ENCODE assay signal across 18 cellular contexts in the genomic region with DNA sequence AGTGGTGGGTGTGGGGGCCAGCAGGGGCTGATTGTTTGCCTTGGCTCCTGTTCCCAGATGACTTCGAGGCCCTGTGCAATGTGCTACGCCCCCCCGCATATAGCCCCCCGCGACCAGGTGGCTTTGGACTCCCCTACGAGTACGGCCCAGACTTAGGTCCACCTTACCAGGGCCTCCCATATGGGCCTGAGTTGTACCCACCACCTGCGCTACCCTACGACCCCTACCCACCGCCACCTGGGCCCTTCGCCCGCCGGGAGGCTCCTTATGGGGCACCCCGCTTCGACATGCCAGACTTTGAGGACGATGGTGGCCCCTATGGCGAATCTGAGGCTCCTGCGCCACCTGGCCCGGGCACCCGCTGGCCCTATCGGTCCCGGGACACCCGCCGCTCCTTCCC. TPM values are rescaled to one million over a fixed set of nuclear protein-coding genes. Genes with fewer than 3 reads are reported as not detected.
DNase-seq lines count a peak whose midpoint lies in the region; ATAC-seq and TF ChIP-seq lines count a peak whose summit lies in the region.
"Had no signal": no experiment of that assay in that cellular context is flagged by ENCODE, and none has a peak within 500 bp of the region (broad histone marks: within the 10 kb centered on the region; RNA-seq: fewer than 3 reads in every experiment).

No MANE protein-coding gene starts in this region.

- ATAC-seq in CD4-positive, CD25-positive, alpha-beta regulatory T cell (ENCODE audit: low read depth in 2 of 2) = no peak
- no peak for ATAC-seq in activated T-helper 17 cell treated with anti-CD3 and anti-CD28 coated beads, Interleukin-2, amount 50 U/mL, for 72 hours (replicated peaks)
- no peak for ATAC-seq in HG03521 (IDR thresholded peaks at IDR 0.05; ENCODE audit: unreplicated experiment)
- ATAC-seq: GM12878, HCT116, HepG2 had no signal

- H3K4me3 ChIP-seq in mammary epithelial cell (replicated peaks in 1 of 3; ENCODE audit: insufficient read depth in 1 of 3, low read depth in 2 of 3, low read length in 3 of 3) = no peak overlapping the region
- no peak overlapping the region for H3K4me3 ChIP-seq in CD4-positive, CD25-positive, alpha-beta regulatory T cell (ENCODE audit: low read depth, low read length)
- H3K4me3 ChIP-seq: BLaER1 treated with 17β-estradiol and CSF1 and Interleukin-3, amounts not matched to agents 10 nM and 100 nM; GM12878; GM23248 had no signal

- WGBS in mammary epithelial cell (ENCODE audit: low coverage, missing lambda C conversion rate) = no CpG with 5 or more reads among the region's 24 CpGs

- H3K9me3 ChIP-seq in mammary epithelial cell (replicated peaks; ENCODE audit: insufficient read depth, low read length) = no peaks in the 10 kb centered on the region
- H3K9me3 ChIP-seq in CD4-positive, CD25-positive, alpha-beta regulatory T cell (ENCODE audit: control insufficient read depth in 2 of 2, low read length in 2 of 2) = no peaks in the 10 kb centered on the region
- H3K9me3 ChIP-seq: BLaER1 treated with 17β-estradiol and CSF1 and Interleukin-3, amounts not matched to agents 10 nM and 100 nM had no signal

- TF ChIP-seq CTCF in mammary epithelial cell (conservative IDR thresholded peaks at IDR 0.05 in 1 of 2, IDR thresholded peaks at IDR 0.05 in 1 of 2; ENCODE audit: extremely low read depth in 1 of 2, insufficient read depth in 1 of 2, low read depth in 1 of 2, low read length in 2 of 2) = no peak
- no peak for TF ChIP-seq CTCF in MCF 10A (IDR thresholded peaks at IDR 0.05; ENCODE audit: unreplicated experiment)

- H3K27me3 ChIP-seq in mammary epithelial cell (ENCODE audit: insufficient read depth, low read length) = no peaks in the 10 kb centered on the region
- no peaks in the 10 kb centered on the region for H3K27me3 ChIP-seq in CD4-positive, CD25-positive, alpha-beta regulatory T cell (ENCODE audit: control insufficient read depth, insufficient read depth, low read length)
- H3K27me3 ChIP-seq: BLaER1 treated with 17β-estradiol and CSF1 and Interleukin-3, amounts not matched to agents 10 nM and 100 nM had no signal

- in situ Hi-C loops in mammary epithelial cell (cut with MboI; ENCODE audit: low sequenced_read_pairs in 2 of 2) = no loop called here
- in situ Hi-C loops in KBM-7 (cut with MboI; ENCODE audit: low pct_unique_long_range_greater_than_20kb, low sequenced_read_pairs) = no loop called here

- H2AFZ ChIP-seq in mammary epithelial cell (ENCODE audit: low read depth, low read length) = no peak overlapping the region
- H2AFZ ChIP-seq: GM23248 had no signal

- no peaks in the 10 kb centered on the region for H3K9me3 Mint-ChIP-seq in MCF 10A (ENCODE audit: unreplicated experiment)
- H3K9me3 Mint-ChIP-seq in CD4-positive, CD25-positive, alpha-beta regulatory T cell = peaks cover 0 to 2% (median 0%) of the 10 kb centered on the region in 7 donors
- H3K9me3 Mint-ChIP-seq in activated T-helper 17 cell treated with anti-CD3 and anti-CD28 coated beads, Interleukin-2, amount 50 U/mL, for 72 hours = no peaks in the 10 kb centered on the region
- H3K9me3 Mint-ChIP-seq: CD4-positive, alpha-beta T cell had no signal

- H3K36me3 ChIP-seq in mammary epithelial cell (ENCODE audit: insufficient read depth, low read length) = peaks cover 11% of the 10 kb centered on the region
- H3K36me3 ChIP-seq in CD4-positive, CD25-positive, alpha-beta regulatory T cell (ENCODE audit: control insufficient read depth, insufficient read depth, low read length) = peaks cover 10% of the 10 kb centered on the region

- H3K27me3 Mint-ChIP-seq in MCF 10A (ENCODE audit: insufficient read depth, unreplicated experiment) = no peaks in the 10 kb centered on the region
- H3K27me3 Mint-ChIP-seq in CD4-positive, CD25-positive, alpha-beta regulatory T cell = no peaks in the 10 kb centered on the region
- no peaks in the 10 kb centered on the region for H3K27me3 Mint-ChIP-seq in activated T-helper 17 cell treated with anti-CD3 and anti-CD28 coated beads, Interleukin-2, amount 50 U/mL, for 72 hours
- H3K27me3 Mint-ChIP-seq: CD4-positive, alpha-beta T cell had no signal

- CTCF ChIA-PET in mammary epithelial cell (lab: Charles Lee; ENCODE audit: low non-redundant PET) (no interaction called here), MCF 10A (lab: Yijun Ruan, JAX) (interaction anchor here (0.6 to 1.9 kb wide), 2 partner anchors 8 to 467 kb away, joined by 3 to 8 read pairs; no protein-coding TSS in a partner anchor)

- H4K20me1 ChIP-seq in mammary epithelial cell (ENCODE audit: insufficient read depth, low read length) = no peaks in the 10 kb centered on the region

- H3K4me1 ChIP-seq in mammary epithelial cell (ENCODE audit: insufficient read depth, low read length) = no peaks in the 10 kb centered on the region
- H3K4me1 ChIP-seq in CD4-positive, CD25-positive, alpha-beta regulatory T cell (ENCODE audit: control insufficient read depth, insufficient read depth, low read length, poor library complexity, severe bottlenecking) = no peaks in the 10 kb centered on the region

- H3K4me3 Mint-ChIP-seq in MCF 10A (ENCODE audit: unreplicated experiment) = no peak overlapping the region
- no peak overlapping the region for H3K4me3 Mint-ChIP-seq in CD4-positive, CD25-positive, alpha-beta regulatory T cell
- no peak overlapping the region for H3K4me3 Mint-ChIP-seq in activated T-helper 17 cell treated with anti-CD3 and anti-CD28 coated beads, Interleukin-2, amount 50 U/mL, for 72 hours
- H3K4me3 Mint-ChIP-seq: CD4-positive, alpha-beta T cell had no signal

- no peak overlapping the region for H3K4me2 ChIP-seq in mammary epithelial cell (ENCODE audit: insufficient read depth, low read depth, low read length)
- H3K4me2 ChIP-seq: BLaER1 treated with 17β-estradiol and CSF1 and Interleukin-3, amounts not matched to agents 10 nM and 100 nM had no signal

- H3K9ac ChIP-seq in mammary epithelial cell (ENCODE audit: insufficient read depth, low read length) = no peak overlapping the region
- H3K9ac ChIP-seq: GM23248 had no signal

- H3K4me1 Mint-ChIP-seq in MCF 10A (ENCODE audit: insufficient read depth, unreplicated experiment) = no peaks in the 10 kb centered on the region
- peaks cover 0 to 4% (median under 1%) of the 10 kb centered on the region in 4 donors for H3K4me1 Mint-ChIP-seq in CD4-positive, CD25-positive, alpha-beta regulatory T cell
- H3K4me1 Mint-ChIP-seq in activated T-helper 17 cell treated with anti-CD3 and anti-CD28 coated beads, Interleukin-2, amount 50 U/mL, for 72 hours = peaks cover 20% of the 10 kb centered on the region

- no peak overlapping the region for H3K27ac ChIP-seq in mammary epithelial cell (ENCODE audit: insufficient read depth, low read depth, low read length)
- no peak overlapping the region for H3K27ac ChIP-seq in CD4-positive, CD25-positive, alpha-beta regulatory T cell (ENCODE audit: insufficient read depth, low read length, poor library complexity, severe bottlenecking)
- H3K27ac ChIP-seq: BLaER1 treated with 17β-estradiol and CSF1 and Interleukin-3, amounts not matched to agents 10 nM and 100 nM; GM23248 had no signal

- dilution Hi-C loops in mammary epithelial cell (cut with HindIII; ENCODE audit: low sequenced_read_pairs) = no loop called here

- H3K27ac Mint-ChIP-seq in MCF 10A (ENCODE audit: low read depth, unreplicated experiment) = no peak overlapping the region
- peak overlapping the region in 2 of 3 donors; percentile 55 to 87 for H3K27ac Mint-ChIP-seq in CD4-positive, CD25-positive, alpha-beta regulatory T cell
- H3K27ac Mint-ChIP-seq in activated T-helper 17 cell treated with anti-CD3 and anti-CD28 coated beads, Interleukin-2, amount 50 U/mL, for 72 hours = peak overlapping the region; percentile 77

- POLR2A ChIA-PET in MCF 10A (lab: Yijun Ruan, JAX) = no interaction called here

- DNase-seq in mammary epithelial cell (no peak), MCF 10A (ENCODE audit: unreplicated experiment) (no peak), epidermal melanocyte (ENCODE audit: insufficient read length, low spot score) (peak; percentile 7), KBM-7 (no peak)
- DNase-seq in CD4-positive, CD25-positive, alpha-beta regulatory T cell = no peak
- DNase-seq in stimulated activated naive CD4-positive, alpha-beta T cell treated with Interleukin-2 at 50 U/mL for 16 hours (lab: John Stamatoyannopoulos, UW) = no peak
- DNase-seq: 8988T; ACHN; Calu3; CD4-positive, alpha-beta T cell; DMS 273 treated with DMSO at 0.1 percent for 48 hours; GM23248 had no signal

- no peaks in the 10 kb centered on the region for H3K79me2 ChIP-seq in mammary epithelial cell (ENCODE audit: insufficient read depth, low read length)

- BruUV-seq in mammary epithelial cell (replicated peaks; lab: Mats Ljungman, UMichigan) (TSS peak; percentile 9), MCF 10A (replicated peaks; lab: Mats Ljungman, UMichigan) (no TSS peak)

- intact Hi-C loops in mammary epithelial cell (cut with micrococcal nuclease) = no loop called here
- intact Hi-C loops in MCF 10A (cut with micrococcal nuclease) = no loop called here

- peaks cover 12% of the 10 kb centered on the region for H3K36me3 Mint-ChIP-seq in MCF 10A (ENCODE audit: insufficient read depth, unreplicated experiment)
- H3K36me3 Mint-ChIP-seq in CD4-positive, CD25-positive, alpha-beta regulatory T cell = peaks cover 20% of the 10 kb centered on the region
- H3K36me3 Mint-ChIP-seq in activated T-helper 17 cell treated with anti-CD3 and anti-CD28 coated beads, Interleukin-2, amount 50 U/mL, for 72 hours (ENCODE audit: low read depth) = peaks cover 82% of the 10 kb centered on the region

RNA-seq across cellular contexts. Expression of gene LTBP4, which starts 25.7 kb away (rescaled TPM):
- total RNA-seq in mammary epithelial cell = 100 to 1,000 TPM in 1 of 2 donors, 10 to 100 TPM in 1; 27.5 to 148 TPM
- polyA plus RNA-seq in mammary epithelial cell = 34.0 TPM
- 75.7 TPM for polyA minus RNA-seq in mammary epithelial cell
- 76.4 and 103 TPM in 2 replicates for total RNA-seq in MCF 10A (2022)
- total RNA-seq in CD4-positive, CD25-positive, alpha-beta regulatory T cell = 115 TPM
- polyA plus RNA-seq in CD4-positive, CD25-positive, alpha-beta regulatory T cell = 10 to 100 TPM; 20.7 to 32.0 (median 26.7) TPM
- total RNA-seq in activated T-helper 17 cell treated with anti-CD3 and anti-CD28 coated beads, Interleukin-2, amount 50 U/mL, for 72 hours = 100 to 1,000 TPM; 117 to 331 TPM

RNA-seq across cellular contexts. Expression of gene SHKBP1, which starts 50.2 kb away (rescaled TPM):
- total RNA-seq in mammary epithelial cell (10 to 100 TPM; 21.0 to 57.9 TPM), MCF 10A (2022) (41.5 and 44.0 TPM in 2 replicates)
- polyA plus RNA-seq in mammary epithelial cell = 44.4 TPM
- 68.1 TPM for polyA minus RNA-seq in mammary epithelial cell
- 195 TPM for total RNA-seq in CD4-positive, CD25-positive, alpha-beta regulatory T cell
- 100 to 1,000 TPM; 120 to 172 (median 151) TPM for polyA plus RNA-seq in CD4-positive, CD25-positive, alpha-beta regulatory T cell
- total RNA-seq in activated T-helper 17 cell treated with anti-CD3 and anti-CD28 coated beads, Interleukin-2, amount 50 U/mL, for 72 hours = 100 to 1,000 TPM; 113 to 126 TPM
